16 cellular contexts compared by ENCODE assay signal in genomic region chr1:30126839-30127238, GRCh38.
DNase-seq lines count a peak whose midpoint lies in the region; ATAC-seq, FAIRE-seq and TF ChIP-seq lines count a peak whose summit lies in the region.
"Had no signal": no experiment of that assay in that cellular context is flagged by ENCODE, and none has a peak within 500 bp of the region (broad histone marks: within the 10 kb centered on the region; RNA-seq: fewer than 3 reads in every experiment).

No MANE protein-coding gene starts in this region.

- intact Hi-C loops in A673 (cut with micrococcal nuclease; ENCODE audit: unreplicated experiment), result loop anchor here (5.0 kb wide), 1 partner anchor 125 kb away; no protein-coding TSS in a partner anchor
- intact Hi-C loops in K562 (cut with micrococcal nuclease), result no loop called here

- POLR2A ChIA-PET in A673 (lab: Charles Lee; ENCODE audit: low non-redundant PET) (no interaction called here), HEK293 (lab: Yijun Ruan, JAX) (no interaction called here), K562 (lab: Yijun Ruan, JAX) (interaction anchor here (0.6 to 4.0 kb wide), 3 partner anchors 12 to 55 kb away, joined by 3 to 23 read pairs (median 4); no protein-coding TSS in a partner anchor)

- DNase-seq in A673 (ENCODE audit: low spot score), result peak; percentile 85
- peak; percentile 91 for DNase-seq in NCI-H2227 (lab: John Stamatoyannopoulos, UW; ENCODE audit: unreplicated experiment)
- no peak for DNase-seq in K562 (ENCODE audit: extremely low read depth in 1 of 4, low spot score in 3 of 4)
- DNase-seq in G401 (ENCODE audit: low spot score), result no peak
- DNase-seq in H4 (ENCODE audit: low spot score), result no peak
- no peak for DNase-seq in stimulated activated CD4-positive, alpha-beta T cell treated with anti-CD3 and anti-CD28 coated beads, Interleukin-15, amount 100 ng/mL, for 24 hours
- DNase-seq: C1 segment of cervical spinal cord, Caco-2, HCEC 1CT, NCI-H526, PC-3, T-helper 17 cell had no signal

- no peaks in the 10 kb centered on the region for H3K9me3 ChIP-seq in A673 (ENCODE audit: low read depth, low read length, poor library complexity, severe bottlenecking)
- H3K9me3 ChIP-seq in HEK293 (ENCODE audit: control insufficient read depth, insufficient read depth, low read depth, low read length), result no peaks in the 10 kb centered on the region
- no peaks in the 10 kb centered on the region for H3K9me3 ChIP-seq in K562 (replicated peaks; ENCODE audit: control insufficient read depth, insufficient read depth, low read depth, low read length)
- H3K9me3 ChIP-seq: A549, Caco-2 had no signal

- H4K20me1 ChIP-seq in K562 (replicated peaks; ENCODE audit: control insufficient read depth, insufficient read depth, low read length), result no peaks in the 10 kb centered on the region

- ATAC-seq in K562, result no peak
- ATAC-seq in HG02884 (IDR thresholded peaks at IDR 0.05; ENCODE audit: unreplicated experiment), result no peak
- ATAC-seq: A549, PC-3, T-helper 17 cell had no signal

- 2% methylated on average over 2 of the region's 2 CpGs for WGBS in K562 (ENCODE audit: insufficient coverage, low coverage, missing lambda C conversion rate)

- H2AFZ ChIP-seq in K562 (ENCODE audit: low read depth, low read length), result no peak overlapping the region

- CTCF ChIA-PET in A673 (lab: Charles Lee), result interaction anchor here (0.6 to 0.7 kb wide), 2 partner anchors 15 to 253 kb away, joined by 3 read pairs; no protein-coding TSS in a partner anchor
- CTCF ChIA-PET in HEK293 (lab: Yijun Ruan, JAX), result interaction anchor here (1.0 kb wide), 1 partner anchor 253 kb away, joined by 3 read pairs; no protein-coding TSS in a partner anchor
- CTCF ChIA-PET in K562 (lab: Yijun Ruan, JAX; ENCODE audit: low intra/inter-chr PET ratio), result no interaction called here

- peaks cover 29% of the 10 kb centered on the region for H3K4me1 ChIP-seq in A673 (ENCODE audit: insufficient read depth, low read length, poor library complexity, severe bottlenecking)
- 0 out of 2 replicates have a peak, but pooled peaks cover 2% of the 10 kb centered on the region for H3K4me1 ChIP-seq in HEK293 (ENCODE audit: control insufficient read depth, insufficient read depth, low read length)
- peaks cover 25 to 36% of the 10 kb centered on the region in 2 experiments; a peak in 4 of 5 replicates for H3K4me1 ChIP-seq in K562 (replicated peaks in 1 of 2; ENCODE audit: control insufficient read depth in 2 of 2, insufficient read depth in 2 of 2, low read length in 2 of 2)
- H3K4me1 ChIP-seq: A549, Caco-2 had no signal

- no peak for FAIRE-seq in K562 (lab: Jason Lieb, UNC)
- FAIRE-seq: A549 had no signal

- H3K9ac ChIP-seq in K562 (ENCODE audit: insufficient read depth in 1 of 2, low read depth in 2 of 2, low read length in 2 of 2), result no peak overlapping the region

- in situ Hi-C loops in K562 (cut with MboI) (no loop called here), G401 (cut with HindIII; ENCODE audit: low sequenced_read_pairs) (no loop called here)

- BruUV-seq in A673 (replicated peaks; lab: Mats Ljungman, UMichigan), result no TSS peak
- BruUV-seq in K562 (replicated peaks; lab: Mats Ljungman, UMichigan), result no TSS peak

- TF ChIP-seq RAD21 in K562 (CRISPR knock-in tag; conservative IDR thresholded peaks at IDR 0.05 in 1 of 2, IDR thresholded peaks at IDR 0.05 in 1 of 2), result no peak

- no peak for TF ChIP-seq POLR2A in K562 (conservative IDR thresholded peaks at IDR 0.05)

- no peak overlapping the region for H3K4me2 ChIP-seq in K562 (ENCODE audit: insufficient read depth, low read length)
- H3K4me2 ChIP-seq: A549 had no signal

- TF ChIP-seq CTCF in A673 (conservative IDR thresholded peaks at IDR 0.05; ENCODE audit: low read depth, low read length), result no peak
- no peak for TF ChIP-seq CTCF in HEK293 (tag by site-specific recombination; IDR thresholded peaks at IDR 0.05)
- no peak for TF ChIP-seq CTCF in K562 (IDR thresholded peaks at IDR 0.05 in 2 of 3, conservative IDR thresholded peaks at IDR 0.05 in 1 of 3; ENCODE audit: insufficient read depth in 2 of 3, low read depth in 1 of 3, low read length in 3 of 3)

- H3K4me3 ChIP-seq in A673 (ENCODE audit: low read depth, low read length, poor library complexity, severe bottlenecking) (no peak overlapping the region), HEK293 (ENCODE audit: low read depth, low read length) (no peak overlapping the region), K562 (no peak overlapping the region)
- H3K4me3 ChIP-seq: A549 had no signal

- H3K36me3 ChIP-seq in A673 (ENCODE audit: insufficient read depth, low read length, poor library complexity, severe bottlenecking) (no peaks in the 10 kb centered on the region), HEK293 (ENCODE audit: control insufficient read depth in 2 of 2, insufficient read depth in 1 of 2, low read length in 2 of 2) (no peaks in the 10 kb centered on the region), K562 (ENCODE audit: control insufficient read depth, insufficient read depth, low read length) (no peaks in the 10 kb centered on the region)

- no peaks in the 10 kb centered on the region for H3K79me2 ChIP-seq in K562 (ENCODE audit: control insufficient read depth, insufficient read depth, low read length)

- H3K9me1 ChIP-seq in K562 (ENCODE audit: control insufficient read depth, insufficient read depth, low read length), result peaks cover 7% of the 10 kb centered on the region

- no peak for TF ChIP-seq EP300 in K562 (IDR thresholded peaks at IDR 0.05; ENCODE audit: low read length)

- H3K27me3 ChIP-seq in A673 (replicated peaks; ENCODE audit: insufficient read depth, low read depth, low read length, poor library complexity) (no peaks in the 10 kb centered on the region), K562 (ENCODE audit: control insufficient read depth in 2 of 2, insufficient read depth in 2 of 2, low read length in 2 of 2) (peaks cover 0 to 14% of the 10 kb centered on the region in 2 experiments; a peak in 2 of 5 replicates)

- H3K27ac ChIP-seq in A673 (ENCODE audit: low read depth, low read length, poor library complexity, severe bottlenecking) (peak overlapping the region; percentile 20), HEK293 (ENCODE audit: extremely low read depth, low read depth, low read length) (no peak overlapping the region), K562 (ENCODE audit: extremely low read depth, low read depth, low read length) (no peak overlapping the region)
- H3K27ac ChIP-seq: A549, RWPE1 had no signal

TF ChIP-seq in HEK293, 187 proteins besides CTCF, POLR2A, EP300 and RAD21 (continues in another document):
- TF ChIP-seq ZNF639 (tag by site-specific recombination; IDR thresholded peaks at IDR 0.05) (no peak), ZNF549 (tag by site-specific recombination; IDR thresholded peaks at IDR 0.05) (no peak), ZBTB26 (tag by site-specific recombination; optimal IDR thresholded peaks at IDR 0.05) (no peak), ZNF133 (tag by site-specific recombination; IDR thresholded peaks at IDR 0.05) (no peak), KLF16 (tag by site-specific recombination; IDR thresholded peaks at IDR 0.05) (no peak), ZNF23 (tag by site-specific recombination; IDR thresholded peaks at IDR 0.05; ENCODE audit: borderline replicate concordance) (no peak)

TF ChIP-seq in K562, 482 proteins besides CTCF, POLR2A, EP300 and RAD21:
- TF ChIP-seq CBFA2T3 (IDR thresholded peaks at IDR 0.05) (peak; percentile 36), KDM1A (IDR thresholded peaks at IDR 0.05) (0 out of 4 replicates have a peak, but pooled peaks of 1 of the 2 experiments have one; percentile 12), RCOR1 (IDR thresholded peaks at IDR 0.05; ENCODE audit: borderline replicate concordance in 1 of 2, low read depth in 2 of 2, low read length in 2 of 2) (peak in 1 of 2 experiments; percentile 12; a peak in 1 of 4 replicates), ZNF384 (IDR thresholded peaks at IDR 0.05; ENCODE audit: low read depth, low read length) (no peak), THAP7 (CRISPR knock-in tag; IDR thresholded peaks at IDR 0.05) (no peak), ZNF431 (CRISPR knock-in tag; IDR thresholded peaks at IDR 0.05) (no peak), NFIC (IDR thresholded peaks at IDR 0.05) (0 out of 2 replicates have a peak, but pooled peaks have one; percentile 7), ZNF239 (CRISPR knock-in tag; IDR thresholded peaks at IDR 0.05) (no peak)

Comparison
In these comparisons a context has a peak if more than half of its experiments do, and no peak if none do; other contexts are left out.
1. DNase-seq: peak in A673 (single experiment) and NCI-H2227 (single experiment); none in K562 (0 of 4), G401 (single experiment), H4 (single experiment) and stimulated activated CD4-positive, alpha-beta T cell treated with anti-CD3 and anti-CD28 coated beads, Interleukin-15, amount 100 ng/mL, for 24 hours (single experiment).